33 cellular contexts compared by ENCODE assay signal in the genomic region with DNA sequence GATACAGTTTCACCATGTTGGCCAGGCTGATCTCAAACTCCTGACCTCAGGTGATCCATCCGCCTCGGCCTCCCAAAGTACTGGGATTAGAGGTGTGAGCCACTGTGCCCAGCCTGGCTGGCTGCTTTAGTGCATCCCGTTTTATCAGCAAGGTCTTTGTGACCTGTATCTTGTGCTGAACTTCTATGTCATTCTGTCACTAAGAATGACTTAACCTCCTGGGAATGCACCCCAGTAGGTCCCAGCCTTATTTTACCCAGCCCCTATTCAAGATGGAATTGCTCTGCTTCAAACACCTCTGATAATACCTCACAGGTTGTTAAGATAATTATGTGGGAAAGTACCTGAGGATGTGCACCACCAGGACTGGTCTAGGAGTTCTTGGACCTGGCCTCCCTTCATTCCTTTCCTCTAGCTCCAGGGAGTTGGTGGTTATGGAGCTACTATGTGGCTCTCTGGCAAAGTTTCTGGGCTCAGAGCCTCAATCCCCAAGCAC. TPM values are rescaled to one million over a fixed set of nuclear protein-coding genes. Genes with fewer than 3 reads are reported as not detected.
"Had no signal": no experiment of that assay in that cellular context is flagged by ENCODE, and none has a peak within 500 bp of the region (broad histone marks: within the 10 kb centered on the region; RNA-seq: fewer than 3 reads in every experiment).

No MANE protein-coding gene starts in this region.

- H3K4me1 Mint-ChIP-seq: mesothelial cell of epicardium, naive B cell, nephron progenitor cell, neural progenitor cell had no signal

- H3K36me3 ChIP-seq: heart left ventricle, left lung, lower lobe of right lung, neural progenitor cell, neutrophil, ovary, prostate gland, spleen, tibial nerve, upper lobe of left lung, vagina had no signal

- H3K36me3 Mint-ChIP-seq: mesothelial cell of epicardium; natural killer cell; neural progenitor cell; stimulated activated memory B cell treated with anti-CD40 and anti-IgM and Interleukin-4, amounts not matched to agents 10 μg/mL and 1 μg/mL and 100 μg/mL, for 72 hours had no signal

- H3K4me3 ChIP-seq: heart left ventricle, left lung, lower lobe of right lung, neural progenitor cell, ovary, prostate gland, spleen, tibial nerve, upper lobe of left lung, vagina had no signal

- ATAC-seq: heart left ventricle; left colon; left lung; lower lobe of right lung; natural killer cell; right cardiac atrium; sciatic nerve; stimulated activated memory B cell treated with anti-CD40 and anti-IgM and Interleukin-4, amounts not matched to agents 10 μg/mL and 1 μg/mL and 100 μg/mL, for 72 hours; stimulated activated naive CD8-positive, alpha-beta T cell treated with anti-CD3 and anti-CD28 coated beads, Interleukin-15, amount 100 ng/mL, for 72 hours had no signal

- H3K4me3 Mint-ChIP-seq: mesothelial cell of epicardium; naive B cell; natural killer cell; nephron progenitor cell; neural progenitor cell; stimulated activated memory B cell treated with anti-CD40 and anti-IgM and Interleukin-4, amounts not matched to agents 10 μg/mL and 1 μg/mL and 100 μg/mL, for 72 hours; stimulated activated naive CD8-positive, alpha-beta T cell treated with anti-CD3 and anti-CD28 coated beads, Interleukin-15, amount 100 ng/mL, for 72 hours had no signal

- H3K27ac ChIP-seq: heart left ventricle, left lung, lower lobe of right lung, neural progenitor cell, neutrophil, ovary, prostate gland, spleen, tibial nerve, upper lobe of left lung, vagina had no signal

- H3K27ac Mint-ChIP-seq: mesothelial cell of epicardium; naive B cell; natural killer cell; nephron progenitor cell; neural progenitor cell; stimulated activated naive CD8-positive, alpha-beta T cell treated with anti-CD3 and anti-CD28 coated beads, Interleukin-15, amount 100 ng/mL, for 72 hours had no signal

- H3K4me2 ChIP-seq: neural progenitor cell had no signal

- H3K9me3 ChIP-seq: left lung, lower lobe of right lung, neutrophil, ovary, prostate gland, upper lobe of left lung, vagina had no signal

- DNase-seq: heart left ventricle; hippocampal formation; kidney glomerular epithelial cell; left colon; left lung; lower lobe of right lung; mammary epithelial cell; mesenchymal stem cell; naive B cell; natural killer cell; nephron progenitor cell; occipital lobe; ovary; posterior cingulate gyrus; retina; small intestine; spleen; stimulated activated CD4-positive, alpha-beta T cell treated with anti-CD3 and anti-CD28 coated beads, Interleukin-4, amount 100 ng/mL, for 24 hours; stimulated activated naive CD4-positive, alpha-beta T cell treated with Interleukin-2 at 50 U/mL for 16 hours; stimulated activated naive CD8-positive, alpha-beta T cell treated with anti-CD3 and anti-CD28 coated beads, Interleukin-15, amount 100 ng/mL, for 72 hours; substantia nigra; upper lobe of left lung had no signal

- H3K9ac ChIP-seq: neural progenitor cell had no signal

- H3K27me3 ChIP-seq: heart left ventricle, left lung, neural progenitor cell, neutrophil, ovary, spleen, tibial nerve, upper lobe of left lung, vagina had no signal

- H3K4me1 ChIP-seq: left lung, lower lobe of right lung, neural progenitor cell, prostate gland, tibial nerve, upper lobe of left lung, vagina had no signal

- H3K27me3 Mint-ChIP-seq: stimulated activated naive CD8-positive, alpha-beta T cell treated with anti-CD3 and anti-CD28 coated beads, Interleukin-15, amount 100 ng/mL, for 72 hours had no signal

RNA-seq across cellular contexts. Expression of a gene that starts 26.1 kb away (rescaled TPM):
- total RNA-seq: mononuclear cell had no signal

RNA-seq across cellular contexts. Expression of a gene that starts 31.4 kb away (rescaled TPM):
- total RNA-seq: mononuclear cell, right cardiac atrium, sciatic nerve, temporal lobe had no signal
- polyA plus RNA-seq: right cardiac atrium had no signal
